ENCODE assay signal across 6 cellular contexts in the genomic region with DNA sequence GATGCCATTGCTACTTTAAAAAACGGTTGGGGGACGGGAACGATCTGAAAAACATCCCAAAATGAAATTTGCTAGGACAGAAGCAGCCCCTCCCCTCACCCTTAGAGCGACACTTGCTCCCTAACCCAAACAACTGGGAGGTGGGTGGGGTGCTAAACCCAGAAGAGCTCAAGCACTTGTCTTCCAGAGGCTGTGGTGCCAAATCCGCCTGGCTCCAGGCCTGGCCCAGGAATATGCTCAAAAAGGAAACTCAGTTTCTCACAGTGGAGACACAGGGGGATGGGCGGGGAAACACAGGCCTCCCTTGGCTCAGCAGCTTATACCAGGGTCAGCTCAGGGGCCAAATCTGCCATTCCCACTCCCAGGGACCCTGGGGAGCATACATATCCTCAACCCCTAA.
DNase-seq lines count a peak whose midpoint lies in the region; ATAC-seq, FAIRE-seq and TF ChIP-seq lines count a peak whose summit lies in the region.

No MANE protein-coding gene starts in this region.

- peaks cover 7 to 11% of the 10 kb centered on the region in 2 donors for H3K36me3 Mint-ChIP-seq in stimulated activated naive B cell treated with anti-CD40 and anti-IgM and Interleukin-4, amounts not matched to agents 10 μg/mL and 1 μg/mL and 100 μg/mL, for 72 hours

- TF ChIP-seq CTCF in RWPE2 (IDR thresholded peaks at IDR 0.05; ENCODE audit: poor library complexity, severe bottlenecking) (no peak), fibroblast of pulmonary artery (IDR thresholded peaks at IDR 0.05; ENCODE audit: low read length, missing control alignments) (no peak)

- ATAC-seq in RWPE2 (ENCODE audit: low read depth), result no peak
- no peak for ATAC-seq in stimulated activated naive B cell treated with anti-CD40 and anti-IgM and Interleukin-4, amounts not matched to agents 10 μg/mL and 1 μg/mL and 100 μg/mL, for 72 hours (replicated peaks)

- no peaks in the 10 kb centered on the region for H3K9me3 Mint-ChIP-seq in stimulated activated naive B cell treated with anti-CD40 and anti-IgM and Interleukin-4, amounts not matched to agents 10 μg/mL and 1 μg/mL and 100 μg/mL, for 72 hours

- no peak for FAIRE-seq in RCC 7860 (lab: Jason Lieb, UNC)

- H3K27me3 Mint-ChIP-seq in stimulated activated naive B cell treated with anti-CD40 and anti-IgM and Interleukin-4, amounts not matched to agents 10 μg/mL and 1 μg/mL and 100 μg/mL, for 72 hours, result no peaks in the 10 kb centered on the region

- H3K4me1 Mint-ChIP-seq in stimulated activated naive B cell treated with anti-CD40 and anti-IgM and Interleukin-4, amounts not matched to agents 10 μg/mL and 1 μg/mL and 100 μg/mL, for 72 hours, result peaks cover 54 to 82% of the 10 kb centered on the region in 2 donors

- peaks cover 8% of the 10 kb centered on the region for H3K36me3 ChIP-seq in RWPE2 (ENCODE audit: low read depth)

- H3K4me3 Mint-ChIP-seq in stimulated activated naive B cell treated with anti-CD40 and anti-IgM and Interleukin-4, amounts not matched to agents 10 μg/mL and 1 μg/mL and 100 μg/mL, for 72 hours, result peak overlapping the region; percentile 93 to 94

- DNase-seq in RWPE2 (ENCODE audit: low spot score) (no peak), fibroblast of pulmonary artery (ENCODE audit: low read depth) (no peak), NCI-H524 treated with DMSO at 0.1 percent for 48 hours (lab: John Stamatoyannopoulos, UW) (no peak), OCI-M1 (lab: John Stamatoyannopoulos, UW) (no peak), RCC 7860 (ENCODE audit: low spot score) (no peak)
- no peak for DNase-seq in stimulated activated naive B cell treated with anti-CD40 and anti-IgM and Interleukin-4, amounts not matched to agents 10 μg/mL and 1 μg/mL and 100 μg/mL, for 72 hours

- peak overlapping the region; percentile 33 for H3K4me3 ChIP-seq in RWPE2 (ENCODE audit: severe bottlenecking)
- H3K4me3 ChIP-seq in fibroblast of pulmonary artery (replicated peaks; ENCODE audit: low read depth, low read length), result peak overlapping the region; percentile 80

- H3K9me3 ChIP-seq in RWPE2 (ENCODE audit: severe bottlenecking), result no peaks in the 10 kb centered on the region

- no peaks in the 10 kb centered on the region for H3K27me3 ChIP-seq in RWPE2 (ENCODE audit: insufficient read depth, poor library complexity, severe bottlenecking)

- H3K27ac Mint-ChIP-seq in stimulated activated naive B cell treated with anti-CD40 and anti-IgM and Interleukin-4, amounts not matched to agents 10 μg/mL and 1 μg/mL and 100 μg/mL, for 72 hours, result peak overlapping the region; percentile 96

- H3K4me1 ChIP-seq in RWPE2 (ENCODE audit: insufficient read depth, poor library complexity, severe bottlenecking), result peaks cover 10% of the 10 kb centered on the region

- peak overlapping the region; percentile 36 for H3K27ac ChIP-seq in RWPE2 (ENCODE audit: poor library complexity, severe bottlenecking)
